In genomic region chr18:3179430-3180089, GRCh38 we compare ENCODE assay signal across 1 cellular context.
TF ChIP-seq lines count a peak whose summit lies in the region.

No MANE protein-coding gene starts in this region.

TF ChIP-seq in K562, 482 proteins besides CTCF, POLR2A, EP300 and RAD21 (continued from another document):
- TF ChIP-seq MGA (IDR thresholded peaks at IDR 0.05), result 0 out of 2 replicates have a peak, but pooled peaks have one; percentile 29
- 0 out of 2 replicates have a peak, but pooled peaks have one; percentile 27 for TF ChIP-seq BHLHE40 (IDR thresholded peaks at IDR 0.05; ENCODE audit: low read length)
- no peak for TF ChIP-seq ZNF41 (CRISPR knock-in tag; conservative IDR thresholded peaks at IDR 0.05)
- TF ChIP-seq ZNF592 (IDR thresholded peaks at IDR 0.05), result peak; percentile 42; the same call in 1 of the 2 replicates
- TF ChIP-seq TFAP4 (CRISPR knock-in tag; IDR thresholded peaks at IDR 0.05; ENCODE audit: borderline replicate concordance), result 0 out of 2 replicates have a peak, but pooled peaks have one; percentile 16
TF ChIP-seq in K562: peak in this region for 6.
